Comparison of ENCODE assay signal across 8 cellular contexts in genomic region chr14:23320584-23321571, GRCh38.
DNase-seq lines count a peak whose midpoint lies in the region; ATAC-seq lines count a peak whose summit lies in the region.

PABPN1 (plus strand) TSS chr14:23321457; CDS start chr14:23321470, 13 bp downstream.

- peak; percentile 94 to 100 (median 99) for DNase-seq in C1 segment of cervical spinal cord (lab: John Stamatoyannopoulos, UW)
- peak; percentile 99 for DNase-seq in NCI-H748 treated with DMSO at 0.1 percent for 48 hours (lab: John Stamatoyannopoulos, UW)
- peak; percentile 88 to 98 for DNase-seq in activated CD4-positive, alpha-beta T cell treated with anti-CD3 and anti-CD28 coated beads, Interleukin-2, amount 50 U/mL, for 24 hours (ENCODE audit: low read depth in 1 of 2, low spot score in 1 of 2)
- peak; percentile 100 for DNase-seq in dedifferentiated amniotic fluid mesenchymal stem cell (ENCODE audit: extremely low spot score)
- peak; percentile 100 for DNase-seq in left kidney (ENCODE audit: low read depth, low spot score)
- DNase-seq in stimulated activated CD4-positive, alpha-beta T cell treated with anti-CD3 and anti-CD28 coated beads, Interleukin-2, amount 100 ng/mL, for 24 hours: peak; percentile 95 to 96

- ATAC-seq in GM19372 (IDR thresholded peaks at IDR 0.05; ENCODE audit: low read depth, unreplicated experiment) (peak; percentile 85), HG03558 (IDR thresholded peaks at IDR 0.05; ENCODE audit: extremely low read depth, unreplicated experiment) (peak; percentile 85)

Comparison
In these comparisons a context has a peak if more than half of its experiments do, and no peak if none do; other contexts are left out.
1. Peak in every context shown above with its lines: DNase-seq and ATAC-seq.